Comparison of ENCODE assay signal across 1 cellular context in genomic region chr18:57942090-57942489, GRCh38.
TF ChIP-seq lines count a peak whose summit lies in the region.

No MANE protein-coding gene starts in this region.

TF ChIP-seq in GM23338, 12 proteins besides CTCF, POLR2A, EP300 and RAD21 (continued from another document):
- TF ChIP-seq NANOG (IDR thresholded peaks at IDR 0.05; ENCODE audit: borderline replicate concordance) (no peak), POLR2AphosphoS5 (IDR thresholded peaks at IDR 0.05; ENCODE audit: low read depth) (no peak), ZNF462 (CRISPR knock-in tag; IDR thresholded peaks at IDR 0.05) (no peak), JUNB (IDR thresholded peaks at IDR 0.05; ENCODE audit: unreplicated experiment) (no peak)
